ENCODE assay signal across 9 cellular contexts in genomic region chr6:81997091-81997926, GRCh38.
A peak's percentile ranks its signal among the peaks of the same experiment; 100 is the strongest.
DNase-seq lines count a peak whose midpoint lies in the region; ATAC-seq, FAIRE-seq and TF ChIP-seq lines count a peak whose summit lies in the region.
"Had no signal": no experiment of that assay in that cellular context is flagged by ENCODE, and none has a peak within 500 bp of the region (broad histone marks: within the 10 kb centered on the region; RNA-seq: fewer than 3 reads in every experiment).

No MANE protein-coding gene starts in this region.

- FAIRE-seq in GM12892 (lab: Jason Lieb, UNC) (peak; percentile 58), RCC 7860 (lab: Jason Lieb, UNC) (peak; percentile 90)

- H3K36me3 ChIP-seq in HEK293 (ENCODE audit: control insufficient read depth in 2 of 2, insufficient read depth in 1 of 2, low read length in 2 of 2) (no peaks in the 10 kb centered on the region), kidney epithelial cell (ENCODE audit: control insufficient read depth, insufficient read depth, low read length) (no peaks in the 10 kb centered on the region), WERI-Rb-1 (no peaks in the 10 kb centered on the region)

- no peaks in the 10 kb centered on the region for H3K4me1 ChIP-seq in HEK293 (ENCODE audit: control insufficient read depth, insufficient read depth, low read length)

- POLR2A ChIA-PET in HEK293 (lab: Yijun Ruan, JAX): no interaction called here
- POLR2A ChIA-PET in activated CD4-positive, alpha-beta T cell treated with anti-CD3 and anti-CD28 coated beads, Interleukin-2, amount 10 ng/mL, durations not matched to agents 7 days and 5 days (lab: Charles Lee): no interaction called here

- DNase-seq in GM12892 (ENCODE audit: insufficient read length) (no peak), RCC 7860 (ENCODE audit: low spot score) (peak; percentile 72), kidney epithelial cell (ENCODE audit: low read depth) (peak; percentile 62), T-helper 9 cell (no peak), WERI-Rb-1 (no peak)
- DNase-seq in activated CD4-positive, alpha-beta T cell treated with anti-CD3 and anti-CD28 coated beads, Interleukin-2, amount 10 ng/mL, durations not matched to agents 7 days and 5 days: no peak

- CTCF ChIA-PET in HEK293 (lab: Yijun Ruan, JAX): interaction anchor here (0.7 to 2.2 kb wide), 4 partner anchors 9 to 1817 kb away, joined by 3 to 9 read pairs (median 4); no protein-coding TSS in a partner anchor
- CTCF ChIA-PET in activated CD4-positive, alpha-beta T cell treated with anti-CD3 and anti-CD28 coated beads, Interleukin-2, amount 10 ng/mL, durations not matched to agents 7 days and 5 days (lab: Charles Lee): no interaction called here

- H3K4me1 Mint-ChIP-seq in activated CD4-positive, alpha-beta T cell treated with anti-CD3 and anti-CD28 coated beads, Interleukin-2, amount 10 ng/mL, durations not matched to agents 7 days and 5 days: no peaks in the 10 kb centered on the region

- no peaks in the 10 kb centered on the region for H3K36me3 Mint-ChIP-seq in activated CD4-positive, alpha-beta T cell treated with anti-CD3 and anti-CD28 coated beads, Interleukin-2, amount 10 ng/mL, durations not matched to agents 7 days and 5 days (ENCODE audit: low read depth)

- no peak for TF ChIP-seq CTCF in HEK293 (tag by site-specific recombination; IDR thresholded peaks at IDR 0.05)
- no peak for TF ChIP-seq CTCF in kidney epithelial cell (IDR thresholded peaks at IDR 0.05; ENCODE audit: insufficient read depth, low read length, poor library complexity, severe bottlenecking)
- TF ChIP-seq CTCF in WERI-Rb-1 (IDR thresholded peaks at IDR 0.05; ENCODE audit: low read depth, low read length): no peak

- ATAC-seq in GM19324 (IDR thresholded peaks at IDR 0.05; ENCODE audit: low FRiP score, unreplicated experiment): no peak

- H3K27ac ChIP-seq in HEK293 (ENCODE audit: extremely low read depth, low read depth, low read length): no peak overlapping the region
- no peak overlapping the region for H3K27ac ChIP-seq in WERI-Rb-1

- H3K4me3 ChIP-seq in HEK293 (ENCODE audit: low read depth, low read length): no peak overlapping the region
- H3K4me3 ChIP-seq in kidney epithelial cell (ENCODE audit: low read depth, low read length): no peak overlapping the region
- H3K4me3 ChIP-seq in WERI-Rb-1 (ENCODE audit: low read depth, low read length): no peak overlapping the region

- no peaks in the 10 kb centered on the region for H3K27me3 Mint-ChIP-seq in activated CD4-positive, alpha-beta T cell treated with anti-CD3 and anti-CD28 coated beads, Interleukin-2, amount 10 ng/mL, durations not matched to agents 7 days and 5 days

- H3K27ac Mint-ChIP-seq in activated CD4-positive, alpha-beta T cell treated with anti-CD3 and anti-CD28 coated beads, Interleukin-2, amount 10 ng/mL, durations not matched to agents 7 days and 5 days: no peak overlapping the region
- H3K27ac Mint-ChIP-seq: T-helper 2 cell treated with Interferon-gamma antibody and Interleukin-4, amounts not matched to agents 5 μg/mL and 100 μg/mL, for 36 hours had no signal

- H3K27me3 ChIP-seq in kidney epithelial cell (ENCODE audit: control insufficient read depth, insufficient read depth, low read length): no peaks in the 10 kb centered on the region
- H3K27me3 ChIP-seq in WERI-Rb-1 (ENCODE audit: insufficient read depth, low read depth, severe bottlenecking): no peaks in the 10 kb centered on the region

- TF ChIP-seq POLR2A in GM12892 (IDR thresholded peaks at IDR 0.05; ENCODE audit: low read depth, low read length): no peak

- no peak overlapping the region for H3K4me3 Mint-ChIP-seq in activated CD4-positive, alpha-beta T cell treated with anti-CD3 and anti-CD28 coated beads, Interleukin-2, amount 10 ng/mL, durations not matched to agents 7 days and 5 days
- H3K4me3 Mint-ChIP-seq: T-helper 2 cell treated with Interferon-gamma antibody and Interleukin-4, amounts not matched to agents 5 μg/mL and 100 μg/mL, for 36 hours had no signal

- H3K9me3 Mint-ChIP-seq in activated CD4-positive, alpha-beta T cell treated with anti-CD3 and anti-CD28 coated beads, Interleukin-2, amount 10 ng/mL, durations not matched to agents 7 days and 5 days: no peaks in the 10 kb centered on the region
- H3K9me3 Mint-ChIP-seq: T-helper 2 cell treated with Interferon-gamma antibody and Interleukin-4, amounts not matched to agents 5 μg/mL and 100 μg/mL, for 36 hours had no signal

- H3K9me3 ChIP-seq in HEK293 (ENCODE audit: control insufficient read depth, insufficient read depth, low read depth, low read length) (no peaks in the 10 kb centered on the region), WERI-Rb-1 (ENCODE audit: severe bottlenecking) (no peaks in the 10 kb centered on the region)

TF ChIP-seq in HEK293, 187 proteins besides CTCF, POLR2A, EP300 and RAD21:
- 0 out of 2 replicates have a peak, but pooled peaks have one; percentile 19 for TF ChIP-seq KLF16 (tag by site-specific recombination; IDR thresholded peaks at IDR 0.05)
- TF ChIP-seq ZNF112 (tag by site-specific recombination; IDR thresholded peaks at IDR 0.05): no peak
- peak; percentile 60; the same call in 1 of the 2 replicates for TF ChIP-seq ZNF664 (tag by site-specific recombination; IDR thresholded peaks at IDR 0.05)
- no peak for TF ChIP-seq GLIS2 (tag by site-specific recombination; IDR thresholded peaks at IDR 0.05)
- TF ChIP-seq, protein P1, sequence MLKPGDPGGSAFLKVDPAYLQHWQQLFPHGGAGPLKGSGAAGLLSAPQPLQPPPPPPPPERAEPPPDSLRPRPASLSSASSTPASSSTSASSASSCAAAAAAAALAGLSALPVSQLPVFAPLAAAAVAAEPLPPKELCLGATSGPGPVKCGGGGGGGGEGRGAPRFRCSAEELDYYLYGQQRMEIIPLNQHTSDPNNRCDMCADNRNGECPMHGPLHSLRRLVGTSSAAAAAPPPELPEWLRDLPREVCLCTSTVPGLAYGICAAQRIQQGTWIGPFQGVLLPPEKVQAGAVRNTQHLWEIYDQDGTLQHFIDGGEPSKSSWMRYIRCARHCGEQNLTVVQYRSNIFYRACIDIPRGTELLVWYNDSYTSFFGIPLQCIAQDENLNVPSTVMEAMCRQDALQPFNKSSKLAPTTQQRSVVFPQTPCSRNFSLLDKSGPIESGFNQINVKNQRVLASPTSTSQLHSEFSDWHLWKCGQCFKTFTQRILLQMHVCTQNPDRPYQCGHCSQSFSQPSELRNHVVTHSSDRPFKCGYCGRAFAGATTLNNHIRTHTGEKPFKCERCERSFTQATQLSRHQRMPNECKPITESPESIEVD (tag by site-specific recombination; IDR thresholded peaks at IDR 0.05): peak; percentile 37; the same call in 1 of the 2 replicates
- TF ChIP-seq ZNF660 (tag by site-specific recombination; IDR thresholded peaks at IDR 0.05): peak; percentile 47; the same call in 1 of the 2 replicates
- TF ChIP-seq ZNF555 (tag by site-specific recombination; conservative IDR thresholded peaks at IDR 0.05): no peak
- TF ChIP-seq ZNF184 (tag by site-specific recombination; IDR thresholded peaks at IDR 0.05): peak; percentile 21; the same call in 1 of the 2 replicates
- TF ChIP-seq ZNF792 (tag by site-specific recombination; IDR thresholded peaks at IDR 0.05): 0 out of 2 replicates have a peak, but pooled peaks have one; percentile 24
- TF ChIP-seq ZNF350 (tag by site-specific recombination; IDR thresholded peaks at IDR 0.05): 0 out of 2 replicates have a peak, but pooled peaks have one; percentile 3
- no peak for TF ChIP-seq ZNF214 (tag by site-specific recombination; IDR thresholded peaks at IDR 0.05; ENCODE audit: borderline replicate concordance)
- no peak for TF ChIP-seq ZNF394 (tag by site-specific recombination; IDR thresholded peaks at IDR 0.05; ENCODE audit: borderline replicate concordance)
- TF ChIP-seq ZBTB48 (tag by site-specific recombination; IDR thresholded peaks at IDR 0.05): no peak
- TF ChIP-seq GFI1B (tag by site-specific recombination; IDR thresholded peaks at IDR 0.05): 0 out of 2 replicates have a peak, but pooled peaks have one; percentile 59
- TF ChIP-seq ZFHX2 (tag by site-specific recombination; conservative IDR thresholded peaks at IDR 0.05): peak; percentile 87

Comparison
In these comparisons a context has a peak if more than half of its experiments do, and no peak if none do; other contexts are left out.
1. DNase-seq: peak in RCC 7860 (single experiment) and kidney epithelial cell (single experiment); none in GM12892 (single experiment), T-helper 9 cell (single experiment), activated CD4-positive, alpha-beta T cell treated with anti-CD3 and anti-CD28 coated beads, Interleukin-2, amount 10 ng/mL, durations not matched to agents 7 days and 5 days (single experiment) and WERI-Rb-1 (single experiment).